12 cellular contexts compared by ENCODE assay signal in the genomic region with DNA sequence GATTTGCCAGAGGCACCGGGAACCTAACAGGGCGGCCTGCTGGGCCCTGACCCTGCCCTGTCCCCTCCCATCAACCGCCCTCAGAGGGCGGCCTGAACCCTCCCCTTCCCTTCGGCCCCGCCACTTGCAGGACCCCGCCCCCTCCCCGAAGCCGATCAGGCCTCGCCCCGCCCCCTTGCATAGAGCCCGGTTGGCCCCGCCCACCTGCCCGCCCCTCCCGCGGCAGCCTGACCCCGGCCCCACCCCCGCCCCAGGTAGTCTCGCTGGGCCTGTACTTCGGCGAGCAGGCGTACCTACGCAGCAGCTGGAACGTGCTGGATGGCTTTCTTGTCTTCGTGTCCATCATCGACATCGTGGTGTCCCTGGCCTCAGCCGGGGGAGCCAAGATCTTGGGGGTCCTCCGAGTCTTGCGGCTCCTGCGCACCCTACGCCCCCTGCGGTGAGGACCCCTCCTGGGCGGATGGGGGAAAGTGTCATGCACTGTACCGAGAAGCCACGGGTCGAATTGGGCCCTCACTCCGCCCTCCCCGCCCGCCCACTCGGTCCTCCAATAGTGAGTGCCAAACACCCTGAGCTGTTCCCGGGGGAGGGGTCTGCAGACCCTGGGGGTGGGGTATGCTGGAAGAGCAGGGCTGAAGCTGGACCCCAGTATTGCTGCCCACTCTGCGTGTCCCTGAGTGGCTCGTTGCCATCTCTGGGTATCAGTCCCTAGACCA.
DNase-seq lines count a peak whose midpoint lies in the region; ATAC-seq, FAIRE-seq and TF ChIP-seq lines count a peak whose summit lies in the region.
"Had no signal": no experiment of that assay in that cellular context is flagged by ENCODE, and none has a peak within 500 bp of the region (broad histone marks: within the 10 kb centered on the region; RNA-seq: fewer than 3 reads in every experiment).

No MANE protein-coding gene starts in this region.

- H3K56ac ChIP-seq in IMR-90 (ENCODE audit: extremely low read depth, insufficient read depth, low read length) (no peak overlapping the region), mesendoderm (ENCODE audit: low read length) (peak overlapping the region; percentile 83)

- intact Hi-C loops in CD8-positive, alpha-beta T cell (cut with DNase I, micrococcal nuclease), result no loop called here
- intact Hi-C loops in IMR-90 (cut with micrococcal nuclease), result no loop called here

- peaks cover 30% of the 10 kb centered on the region for H3K4me1 ChIP-seq in CD8-positive, alpha-beta T cell (ENCODE audit: insufficient read depth, low read length)
- no peaks in the 10 kb centered on the region for H3K4me1 ChIP-seq in IMR-90 (ENCODE audit: control insufficient read depth, insufficient read depth, low read length)
- H3K4me1 ChIP-seq in mesendoderm (ENCODE audit: control insufficient read depth, low read depth, low read length), result no peaks in the 10 kb centered on the region

- no peaks in the 10 kb centered on the region for H3K9me3 Mint-ChIP-seq in CD8-positive, alpha-beta T cell
- no peaks in the 10 kb centered on the region for H3K9me3 Mint-ChIP-seq in activated T-cell treated with anti-CD3 and anti-CD28 coated beads, Interleukin-2, amount 50 U/mL, for 24 hours

- H3K4me1 Mint-ChIP-seq in CD8-positive, alpha-beta T cell (ENCODE audit: low read depth), result peaks cover 38% of the 10 kb centered on the region
- peaks cover 29% of the 10 kb centered on the region for H3K4me1 Mint-ChIP-seq in activated T-cell treated with anti-CD3 and anti-CD28 coated beads, Interleukin-2, amount 50 U/mL, for 24 hours (ENCODE audit: low read depth)

- peak in 3 of 7 experiments; percentile 30 to 54 (median 41) for DNase-seq in CD8-positive, alpha-beta T cell
- DNase-seq in IMR-90, result no peak
- DNase-seq in activated T-cell treated with anti-CD3 and anti-CD28 coated beads, Interleukin-2, amount 50 U/mL, for 24 hours, result peak; percentile 56
- peak; percentile 88 for DNase-seq in mesendoderm
- no peak for DNase-seq in NOMO-1 treated with DMSO at 0.1 percent for 48 hours (lab: John Stamatoyannopoulos, UW; ENCODE audit: unreplicated experiment)
- DNase-seq in RCC 7860 (ENCODE audit: low spot score), result no peak
- DNase-seq in cerebellar cortex (ENCODE audit: low spot score), result no peak
- DNase-seq: lower lobe of right lung, RPMI8226 had no signal

- no peak overlapping the region for H2BK15ac ChIP-seq in IMR-90 (ENCODE audit: low read depth, low read length)
- no peak overlapping the region for H2BK15ac ChIP-seq in mesendoderm (replicated peaks; ENCODE audit: low read depth)

- no peak for TF ChIP-seq RAD21 in IMR-90 (IDR thresholded peaks at IDR 0.05; ENCODE audit: low read length)

- H4K5ac ChIP-seq in IMR-90 (ENCODE audit: low read depth, low read length) (no peak overlapping the region), mesendoderm (ENCODE audit: low read length) (no peak overlapping the region)

- no peak overlapping the region for H3K14ac ChIP-seq in IMR-90 (replicated peaks; ENCODE audit: low read depth, low read length)

- no peak overlapping the region for H3K27ac ChIP-seq in CD8-positive, alpha-beta T cell (ENCODE audit: low read depth, low read length)
- H3K27ac ChIP-seq in IMR-90 (ENCODE audit: insufficient read depth, low read length) (no peak overlapping the region), mesendoderm (ENCODE audit: low read depth, low read length) (no peak overlapping the region)
- H3K27ac ChIP-seq: lower lobe of right lung, suprapubic skin had no signal

- no peaks in the 10 kb centered on the region for H3K9me1 ChIP-seq in IMR-90 (ENCODE audit: insufficient read depth, low read length)

- H2AFZ ChIP-seq in IMR-90 (replicated peaks; ENCODE audit: low read length, poor library complexity), result peak overlapping the region; percentile 21

- no peak overlapping the region for H2AK9ac ChIP-seq in IMR-90 (replicated peaks; ENCODE audit: low read depth, low read length, poor library complexity)

- no peak overlapping the region for H3K27ac Mint-ChIP-seq in CD8-positive, alpha-beta T cell
- no peak overlapping the region for H3K27ac Mint-ChIP-seq in activated T-cell treated with anti-CD3 and anti-CD28 coated beads, Interleukin-2, amount 50 U/mL, for 24 hours

- CTCF ChIA-PET in CD8-positive, alpha-beta T cell (lab: Charles Lee), result interaction anchor here (0.7 to 1.2 kb wide), 2 partner anchors 10 to 11 kb away, joined by 4 read pairs; no protein-coding TSS in a partner anchor
- CTCF ChIA-PET in IMR-90 (lab: Yijun Ruan, JAX), result no interaction called here

- POLR2A ChIA-PET in CD8-positive, alpha-beta T cell (lab: Charles Lee), result interaction anchor here (1.2 kb wide), 1 partner anchor 279 kb away, joined by 4 read pairs; no protein-coding TSS in a partner anchor
- POLR2A ChIA-PET in IMR-90 (lab: Charles Lee; ENCODE audit: unreplicated experiment), result no interaction called here

- H3K27me3 ChIP-seq in CD8-positive, alpha-beta T cell (ENCODE audit: insufficient read depth, low read length), result no peaks in the 10 kb centered on the region
- peaks cover 74% of the 10 kb centered on the region for H3K27me3 ChIP-seq in IMR-90 (ENCODE audit: control insufficient read depth, insufficient read depth, low read length)
- H3K27me3 ChIP-seq in mesendoderm (ENCODE audit: insufficient read depth, low read length, poor library complexity), result no peaks in the 10 kb centered on the region

- H3K4me3 ChIP-seq in CD8-positive, alpha-beta T cell (ENCODE audit: low read depth, low read length), result no peak overlapping the region
- H3K4me3 ChIP-seq in IMR-90 (ENCODE audit: insufficient read depth, low read depth, low read length), result no peak overlapping the region
- peak overlapping the region; percentile 18 for H3K4me3 ChIP-seq in mesendoderm (ENCODE audit: low read length)
- H3K4me3 ChIP-seq: lower lobe of right lung, suprapubic skin had no signal

- no peak overlapping the region for H4K8ac ChIP-seq in IMR-90 (ENCODE audit: low read depth in 2 of 2, low read length in 2 of 2)
- no peak overlapping the region for H4K8ac ChIP-seq in mesendoderm (ENCODE audit: low read depth, low read length)

- no peaks in the 10 kb centered on the region for H3K36me3 Mint-ChIP-seq in CD8-positive, alpha-beta T cell
- peaks cover 12% of the 10 kb centered on the region for H3K36me3 Mint-ChIP-seq in activated T-cell treated with anti-CD3 and anti-CD28 coated beads, Interleukin-2, amount 50 U/mL, for 24 hours (ENCODE audit: low read depth)

- dilution Hi-C loops in IMR-90 (cut with HindIII; ENCODE audit: low sequenced_read_pairs, unreplicated experiment), result no loop called here

- H2BK120ac ChIP-seq in IMR-90 (ENCODE audit: low read depth, low read length) (no peak overlapping the region), mesendoderm (ENCODE audit: low read depth, low read length) (no peak overlapping the region)

- H3K79me1 ChIP-seq in IMR-90 (ENCODE audit: low read depth in 1 of 2, low read length in 2 of 2), result no peaks in the 10 kb centered on the region
- no peaks in the 10 kb centered on the region for H3K79me1 ChIP-seq in mesendoderm (ENCODE audit: low read length)

- H3K36me3 ChIP-seq in CD8-positive, alpha-beta T cell (ENCODE audit: insufficient read depth, low read length), result no peaks in the 10 kb centered on the region
- H3K36me3 ChIP-seq in IMR-90 (ENCODE audit: control insufficient read depth, insufficient read depth, low read length), result no peaks in the 10 kb centered on the region
- no peaks in the 10 kb centered on the region for H3K36me3 ChIP-seq in mesendoderm (ENCODE audit: control insufficient read depth, insufficient read depth, low read length)
- H3K36me3 ChIP-seq: lower lobe of right lung, suprapubic skin had no signal

- no peak overlapping the region for H2AK5ac ChIP-seq in IMR-90 (ENCODE audit: low read depth, low read length)
- no peak overlapping the region for H2AK5ac ChIP-seq in mesendoderm (ENCODE audit: low read length)

- no TSS peak for BruUV-seq in IMR-90 (replicated peaks; lab: Mats Ljungman, UMichigan)

- ATAC-seq in CD8-positive, alpha-beta T cell, result peak; percentile 18
- no peak for ATAC-seq in IMR-90 (ENCODE audit: low read depth)
- ATAC-seq in GM21526 (IDR thresholded peaks at IDR 0.05; ENCODE audit: low FRiP score, unreplicated experiment), result no peak
- ATAC-seq: lower lobe of right lung had no signal

- 8% methylated on average over 8 of the region's 44 CpGs; no CpG with 5 or more reads in 1 of the 2 experiments for WGBS in IMR-90 (ENCODE audit: extremely low coverage in 2 of 2, insufficient read length in 1 of 2), 2 experiments
- no CpG with 5 or more reads among the region's 44 CpGs for WGBS in mesendoderm (ENCODE audit: extremely low coverage, insufficient coverage, low lambda C conversion rate)

- H3K18ac ChIP-seq in IMR-90 (ENCODE audit: low read depth, low read length) (no peak overlapping the region), mesendoderm (ENCODE audit: low read length) (no peak overlapping the region)

- TF ChIP-seq POLR2A in IMR-90 (IDR thresholded peaks at IDR 0.05; ENCODE audit: low read depth, low read length), result no peak

- no peak overlapping the region for H3K4ac ChIP-seq in IMR-90 (ENCODE audit: low read depth, low read length)
- H3K4ac ChIP-seq in mesendoderm (ENCODE audit: low read depth, low read length), result no peak overlapping the region

- H3K23ac ChIP-seq in IMR-90 (ENCODE audit: low read depth, low read length) (no peak overlapping the region), mesendoderm (ENCODE audit: low read length) (no peak overlapping the region)

- H4K20me1 ChIP-seq in IMR-90 (ENCODE audit: insufficient read depth, low read length), result no peaks in the 10 kb centered on the region

- no peak for FAIRE-seq in RCC 7860 (lab: Jason Lieb, UNC)
- FAIRE-seq: D721Med had no signal

- in situ Hi-C loops in IMR-90 (cut with MboI; ENCODE audit: low sequenced_read_pairs), result no loop called here

- H4K91ac ChIP-seq in IMR-90 (ENCODE audit: insufficient read depth, low read depth, low read length), result no peak overlapping the region

- H3K4me2 ChIP-seq in IMR-90 (ENCODE audit: low read depth, low read length) (no peak overlapping the region), mesendoderm (ENCODE audit: low read length) (peak overlapping the region; percentile 74)

- peak overlapping the region; percentile 43 for H3K4me3 Mint-ChIP-seq in CD8-positive, alpha-beta T cell
- no peak overlapping the region for H3K4me3 Mint-ChIP-seq in activated T-cell treated with anti-CD3 and anti-CD28 coated beads, Interleukin-2, amount 50 U/mL, for 24 hours

- no peak overlapping the region for H2BK20ac ChIP-seq in IMR-90 (ENCODE audit: low read depth, low read length)

- H3K79me2 ChIP-seq in mesendoderm (ENCODE audit: control insufficient read depth, insufficient read depth, low read length), result no peaks in the 10 kb centered on the region

- H3K9ac ChIP-seq in IMR-90 (ENCODE audit: low read depth, low read length) (no peak overlapping the region), mesendoderm (ENCODE audit: low read length) (peak overlapping the region; percentile 61)

- no peak overlapping the region for H2BK5ac ChIP-seq in IMR-90 (ENCODE audit: low read depth, low read length, poor library complexity, severe bottlenecking)
- H2BK5ac ChIP-seq in mesendoderm (ENCODE audit: low read length), result no peak overlapping the region

- H3K27me3 Mint-ChIP-seq in CD8-positive, alpha-beta T cell (ENCODE audit: low read depth), result peaks cover 13% of the 10 kb centered on the region
- peaks cover 7% of the 10 kb centered on the region for H3K27me3 Mint-ChIP-seq in activated T-cell treated with anti-CD3 and anti-CD28 coated beads, Interleukin-2, amount 50 U/mL, for 24 hours

- no peak for TF ChIP-seq CTCF in CD8-positive, alpha-beta T cell (IDR thresholded peaks at IDR 0.05)
- TF ChIP-seq CTCF in IMR-90 (conservative IDR thresholded peaks at IDR 0.05; ENCODE audit: low read depth, low read length), result no peak

- no peaks in the 10 kb centered on the region for H3K9me3 ChIP-seq in CD8-positive, alpha-beta T cell (ENCODE audit: low read length)
- H3K9me3 ChIP-seq in IMR-90 (ENCODE audit: control insufficient read depth, insufficient read depth, low read length), result peaks cover 5% of the 10 kb centered on the region; the same call in 1 of the 2 replicates
- H3K9me3 ChIP-seq: lower lobe of right lung, suprapubic skin had no signal

Comparison
In these comparisons a context has a peak if more than half of its experiments do, and no peak if none do; other contexts are left out.
1. DNase-seq: peak in activated T-cell treated with anti-CD3 and anti-CD28 coated beads, Interleukin-2, amount 50 U/mL, for 24 hours (single experiment) and mesendoderm (single experiment); none in IMR-90 (single experiment), NOMO-1 treated with DMSO at 0.1 percent for 48 hours (single experiment), RCC 7860 (single experiment) and cerebellar cortex (single experiment).